In the genomic region with DNA sequence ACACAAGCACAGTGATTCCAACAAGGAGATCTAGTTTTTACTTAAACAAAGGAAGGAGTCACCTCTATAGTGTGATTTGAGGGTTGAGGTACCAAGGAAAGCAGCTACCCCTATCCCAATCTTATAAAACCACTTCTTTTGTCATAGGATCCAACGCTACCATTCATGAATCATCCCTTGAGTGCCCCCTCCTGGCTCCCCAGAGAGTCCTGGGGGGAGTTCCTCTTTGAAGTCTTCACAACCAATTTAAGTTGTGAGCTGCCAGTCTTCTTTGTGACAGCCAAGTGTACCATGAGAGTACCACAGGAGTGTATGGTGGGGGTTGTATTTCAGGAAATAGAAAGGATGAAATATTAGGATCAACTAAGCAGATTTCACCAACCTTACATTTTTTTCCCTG, we compare ENCODE assay signal across 20 cellular contexts. TPM values are rescaled to one million over a fixed set of nuclear protein-coding genes. Genes with fewer than 3 reads are reported as not detected.
A peak's percentile ranks its signal among the peaks of the same experiment; 100 is the strongest.
DNase-seq lines count a peak whose midpoint lies in the region; ATAC-seq, FAIRE-seq and TF ChIP-seq lines count a peak whose summit lies in the region.
"Had no signal": no experiment of that assay in that cellular context is flagged by ENCODE, and none has a peak within 500 bp of the region (broad histone marks: within the 10 kb centered on the region; RNA-seq: fewer than 3 reads in every experiment).

No MANE protein-coding gene starts in this region.

- H3K9ac ChIP-seq in kidney (ENCODE audit: low read length in 2 of 2), result no peak overlapping the region
- H3K9ac ChIP-seq: GM23248 had no signal

- H3K36me3 ChIP-seq in A673 (ENCODE audit: insufficient read depth, low read length, poor library complexity, severe bottlenecking) (no peaks in the 10 kb centered on the region), DOHH2 (ENCODE audit: control insufficient read depth, low read length) (no peaks in the 10 kb centered on the region), WERI-Rb-1 (no peaks in the 10 kb centered on the region), kidney (ENCODE audit: control insufficient read depth in 1 of 2, insufficient read depth in 2 of 2, low read length in 2 of 2) (no peaks in the 10 kb centered on the region)
- H3K36me3 ChIP-seq: right atrium auricular region, suprapubic skin had no signal

- no TSS peak for BruUV-seq in A673 (replicated peaks; lab: Mats Ljungman, UMichigan)

- H4K20me1 ChIP-seq in DOHH2 (ENCODE audit: control insufficient read depth, insufficient read depth, low read depth, low read length), result no peaks in the 10 kb centered on the region

- no peaks in the 10 kb centered on the region for H3K4me1 Mint-ChIP-seq in activated CD4-positive, alpha-beta T cell treated with anti-CD3 and anti-CD28 coated beads for 36 hours

- DNase-seq in A673 (ENCODE audit: low spot score), result peak; percentile 43
- DNase-seq in LHCN-M2 (ENCODE audit: low read depth), result peak; percentile 27
- peak; percentile 38 for DNase-seq in WERI-Rb-1
- DNase-seq in SW 1271 (lab: John Stamatoyannopoulos, UW), result no peak
- no peak for DNase-seq in NCI-H345 treated with DMSO at 0.1 percent for 48 hours (lab: John Stamatoyannopoulos, UW; ENCODE audit: unreplicated experiment)
- no peak for DNase-seq in kidney
- DNase-seq in activated CD4-positive, alpha-beta T cell treated with anti-CD3 and anti-CD28 coated beads for 36 hours, result no peak
- DNase-seq: erythroblast; GM23248; IMR-90; NCI-H1417 treated with DMSO at 0.1 percent for 48 hours; NCI-H510A; stimulated activated CD4-positive, alpha-beta T cell treated with anti-CD3 and anti-CD28 coated beads, Interleukin-4, amount 100 ng/mL, for 1 hour; stimulated activated CD8-positive, alpha-beta memory T cell treated with anti-CD3 and anti-CD28 coated beads, Interleukin-4, amount 100 ng/mL, for 48 hours had no signal

- H3K27me3 ChIP-seq in A673 (replicated peaks; ENCODE audit: insufficient read depth, low read depth, low read length, poor library complexity) (no peaks in the 10 kb centered on the region), DOHH2 (ENCODE audit: control insufficient read depth, low read length) (no peaks in the 10 kb centered on the region), WERI-Rb-1 (ENCODE audit: insufficient read depth, low read depth, severe bottlenecking) (peaks cover 13% of the 10 kb centered on the region)
- H3K27me3 ChIP-seq: right atrium auricular region, suprapubic skin had no signal

- no peaks in the 10 kb centered on the region for H3K9me2 ChIP-seq in DOHH2 (replicated peaks; ENCODE audit: control insufficient read depth, low read length)

- H3K27ac Mint-ChIP-seq in activated CD4-positive, alpha-beta T cell treated with anti-CD3 and anti-CD28 coated beads for 36 hours, result no peak overlapping the region
- H3K27ac Mint-ChIP-seq: dendritic cell treated with granulocyte-macrophage colony-stimulating factor and Interleukin-4, amounts not matched to agents 40 ng/mL and 50 ng/mL, for 4 days had no signal

- intact Hi-C loops in A673 (cut with micrococcal nuclease; ENCODE audit: unreplicated experiment) (no loop called here), kidney (cut with DNase I) (no loop called here)
- intact Hi-C loops in activated CD4-positive, alpha-beta T cell treated with anti-CD3 and anti-CD28 coated beads for 36 hours (cut with DNase I, micrococcal nuclease), result loop anchor here in 1 of 2 experiments (5.0 kb wide), 1 partner anchor 73 kb away; no protein-coding TSS in a partner anchor

- H3K9me3 ChIP-seq in A673 (ENCODE audit: low read depth, low read length, poor library complexity, severe bottlenecking) (no peaks in the 10 kb centered on the region), DOHH2 (ENCODE audit: control insufficient read depth, insufficient read depth, low read length) (no peaks in the 10 kb centered on the region), WERI-Rb-1 (ENCODE audit: severe bottlenecking) (no peaks in the 10 kb centered on the region), kidney (ENCODE audit: control insufficient read depth in 1 of 2, low read length in 2 of 2) (no peaks in the 10 kb centered on the region)
- H3K9me3 ChIP-seq: right atrium auricular region, suprapubic skin had no signal

- no peak for FAIRE-seq in kidney (lab: Jason Lieb, UNC)

- H3K4me3 ChIP-seq in A673 (ENCODE audit: low read depth, low read length, poor library complexity, severe bottlenecking), result no peak overlapping the region
- no peak overlapping the region for H3K4me3 ChIP-seq in DOHH2 (ENCODE audit: low read length)
- H3K4me3 ChIP-seq in WERI-Rb-1 (ENCODE audit: low read depth, low read length), result no peak overlapping the region
- H3K4me3 ChIP-seq in kidney (ENCODE audit: low read length in 2 of 2), result no peak overlapping the region
- H3K4me3 ChIP-seq: GM23248, right atrium auricular region, suprapubic skin had no signal

- peaks cover 4% of the 10 kb centered on the region for H3K4me1 ChIP-seq in A673 (ENCODE audit: insufficient read depth, low read length, poor library complexity, severe bottlenecking)
- no peaks in the 10 kb centered on the region for H3K4me1 ChIP-seq in DOHH2 (ENCODE audit: control insufficient read depth, low read length)
- no peaks in the 10 kb centered on the region for H3K4me1 ChIP-seq in kidney (ENCODE audit: control insufficient read depth in 1 of 2, insufficient read depth in 1 of 2, low read depth in 1 of 2, low read length in 2 of 2)
- H3K4me1 ChIP-seq: right atrium auricular region had no signal

- POLR2A ChIA-PET in A673 (lab: Charles Lee; ENCODE audit: low non-redundant PET), result no interaction called here
- POLR2A ChIA-PET in activated CD4-positive, alpha-beta T cell treated with anti-CD3 and anti-CD28 coated beads for 36 hours (lab: Charles Lee), result no interaction called here

- H3K4me2 ChIP-seq in DOHH2 (ENCODE audit: low read length), result no peak overlapping the region

- CTCF ChIA-PET in A673 (lab: Charles Lee), result no interaction called here
- CTCF ChIA-PET in activated CD4-positive, alpha-beta T cell treated with anti-CD3 and anti-CD28 coated beads for 36 hours (lab: Charles Lee), result interaction anchor here (0.7 kb wide), 1 partner anchor 100 kb away, joined by 4 read pairs; no protein-coding TSS in a partner anchor

- ATAC-seq in activated CD4-positive, alpha-beta T cell treated with anti-CD3 and anti-CD28 coated beads for 36 hours, result no peak
- ATAC-seq: activated CD4-positive, CD25-positive, alpha-beta regulatory T cell treated with anti-CD3 and anti-CD28 coated beads, Interleukin-2, amount 50 U/mL, for 24 hours had no signal

- no peaks in the 10 kb centered on the region for H3F3A ChIP-seq in DOHH2 (ENCODE audit: control insufficient read depth, insufficient read depth)

- H3K9me3 Mint-ChIP-seq in activated CD4-positive, alpha-beta T cell treated with anti-CD3 and anti-CD28 coated beads for 36 hours (ENCODE audit: low read depth), result no peaks in the 10 kb centered on the region
- H3K9me3 Mint-ChIP-seq: dendritic cell treated with granulocyte-macrophage colony-stimulating factor and Interleukin-4, amounts not matched to agents 40 ng/mL and 50 ng/mL, for 4 days had no signal

- no peak overlapping the region for H3K4me3 Mint-ChIP-seq in activated CD4-positive, alpha-beta T cell treated with anti-CD3 and anti-CD28 coated beads for 36 hours
- H3K4me3 Mint-ChIP-seq: dendritic cell treated with granulocyte-macrophage colony-stimulating factor and Interleukin-4, amounts not matched to agents 40 ng/mL and 50 ng/mL, for 4 days had no signal

- H3K79me2 ChIP-seq in DOHH2 (ENCODE audit: control insufficient read depth, low read length), result no peaks in the 10 kb centered on the region

- H3K36me3 Mint-ChIP-seq in activated CD4-positive, alpha-beta T cell treated with anti-CD3 and anti-CD28 coated beads for 36 hours (ENCODE audit: low read depth), result no peaks in the 10 kb centered on the region

- peaks cover 15% of the 10 kb centered on the region for H3K27me3 Mint-ChIP-seq in activated CD4-positive, alpha-beta T cell treated with anti-CD3 and anti-CD28 coated beads for 36 hours

- TF ChIP-seq CTCF in A673 (conservative IDR thresholded peaks at IDR 0.05; ENCODE audit: low read depth, low read length) (peak; percentile 31; the same call in 1 of the 2 replicates), DOHH2 (IDR thresholded peaks at IDR 0.05; ENCODE audit: low read depth, low read length, poor library complexity, severe bottlenecking) (peak; percentile 15), WERI-Rb-1 (IDR thresholded peaks at IDR 0.05; ENCODE audit: low read depth, low read length) (peak; percentile 33; the same call in 1 of the 2 replicates), kidney (IDR thresholded peaks at IDR 0.05; ENCODE audit: borderline replicate concordance, extremely low read depth, insufficient read depth) (no peak)

- H3K27ac ChIP-seq in A673 (ENCODE audit: low read depth, low read length, poor library complexity, severe bottlenecking) (no peak overlapping the region), DOHH2 (ENCODE audit: low read depth, low read length) (no peak overlapping the region), WERI-Rb-1 (no peak overlapping the region), kidney (ENCODE audit: low read depth in 2 of 2, low read length in 2 of 2) (no peak overlapping the region)
- H3K27ac ChIP-seq: GM23248, right atrium auricular region, suprapubic skin had no signal

RNA-seq across cellular contexts. Expression of a gene that starts 39.1 kb away (rescaled TPM):
- total RNA-seq in A673 (2021) (not detected in 2 replicates), LHCN-M2 (2014; rRNA removed) (0.19 and 0.63 TPM in 2 replicates), kidney (not detected)
- 0.09 TPM for polyA plus RNA-seq in LHCN-M2 (2012)
- not detected for polyA plus RNA-seq in kidney (ENCODE audit: insufficient read depth, low read depth, low replicate concordance)
- total RNA-seq in activated CD4-positive, alpha-beta T cell treated with anti-CD3 and anti-CD28 coated beads for 36 hours, result not detected
- total RNA-seq: GM23248; IMR-90; right atrium auricular region; T-helper 1 cell treated with Interleukin-12 subunit alpha and Interleukin-12 subunit beta and Interleukin-4 antibody, amounts not matched to agents 30 ng/mL and 1 ng/mL, for 36 hours had no signal
- polyA plus RNA-seq: IMR-90 had no signal

Comparison
In these comparisons a context has a peak if more than half of its experiments do, and no peak if none do; other contexts are left out.
1. DNase-seq: peak in A673 (single experiment), LHCN-M2 (single experiment) and WERI-Rb-1 (single experiment); none in SW 1271 (0 of 2), NCI-H345 treated with DMSO at 0.1 percent for 48 hours (single experiment), kidney (single experiment) and activated CD4-positive, alpha-beta T cell treated with anti-CD3 and anti-CD28 coated beads for 36 hours (single experiment).